1 cellular context compared by ENCODE assay signal in genomic region chr10:80964955-80965614, GRCh38.
TF ChIP-seq lines count a peak whose summit lies in the region.

No MANE protein-coding gene starts in this region.

TF ChIP-seq in GM12878, 131 proteins besides CTCF, POLR2A, EP300 and RAD21 (continued from another document):
- TF ChIP-seq ATF7 (IDR thresholded peaks at IDR 0.05; ENCODE audit: low read depth) (no peak), NBN (IDR thresholded peaks at IDR 0.05) (0 out of 2 replicates have a peak, but pooled peaks have one; percentile 18), DPF2 (IDR thresholded peaks at IDR 0.05) (peak; percentile 75), SPI1 (IDR thresholded peaks at IDR 0.05; ENCODE audit: borderline replicate concordance, insufficient read depth, low read depth, low read length) (peak; percentile 76; the same call in 1 of the 2 replicates), JUND (IDR thresholded peaks at IDR 0.05; ENCODE audit: low read depth, low read length) (no peak), SIX5 (IDR thresholded peaks at IDR 0.05; ENCODE audit: low read depth, low read length, severe bottlenecking) (no peak), BRCA1 (IDR thresholded peaks at IDR 0.05; ENCODE audit: low read depth, low read length) (no peak), NFIC (IDR thresholded peaks at IDR 0.05; ENCODE audit: low read depth, low read length) (peak; percentile 56; the same call in 1 of the 2 replicates), WRNIP1 (IDR thresholded peaks at IDR 0.05; ENCODE audit: borderline replicate concordance, low read depth, low read length) (no peak), RELB (IDR thresholded peaks at IDR 0.05; ENCODE audit: low read depth) (peak; percentile 67)
TF ChIP-seq in GM12878: peak in this region for 11.
